ENCODE assay signal across 13 cellular contexts in genomic region chr5:10789021-10789420, GRCh38. TPM values are rescaled to one million over a fixed set of nuclear protein-coding genes. Genes with fewer than 3 reads are reported as not detected.
DNase-seq lines count a peak whose midpoint lies in the region; TF ChIP-seq lines count a peak whose summit lies in the region.
"Had no signal": no experiment of that assay in that cellular context is flagged by ENCODE, and none has a peak within 500 bp of the region (broad histone marks: within the 10 kb centered on the region; RNA-seq: fewer than 3 reads in every experiment).

No MANE protein-coding gene starts in this region.

- H3K36me3 ChIP-seq in Peyer's patch = no peaks in the 10 kb centered on the region
- H3K36me3 ChIP-seq: pancreas had no signal

- H3K4me3 ChIP-seq in Peyer's patch = no peak overlapping the region
- H3K4me3 ChIP-seq in fibroblast of pulmonary artery (replicated peaks; ENCODE audit: low read depth, low read length) = no peak overlapping the region
- H3K4me3 ChIP-seq: pancreas had no signal

- H3K4me1 ChIP-seq in Peyer's patch = no peaks in the 10 kb centered on the region
- H3K4me1 ChIP-seq: pancreas had no signal

- no peak for TF ChIP-seq POLR2A in Peyer's patch (IDR thresholded peaks at IDR 0.05)

- DNase-seq in AG20443 (ENCODE audit: low spot score) = peak; percentile 83
- peak in 2 of 3 donors; percentile 20 to 57 for DNase-seq in Peyer's patch
- peak; percentile 87 for DNase-seq in fibroblast of pulmonary artery (ENCODE audit: low read depth)
- DNase-seq in pons (ENCODE audit: low spot score) = peak; percentile 14
- DNase-seq in NCI-H524 treated with DMSO at 0.1 percent for 48 hours (lab: John Stamatoyannopoulos, UW) = no peak
- no peak for DNase-seq in stimulated activated CD4-positive, alpha-beta T cell treated with anti-CD3 and anti-CD28 coated beads, Interleukin-12 subunit alpha, Interleukin-12 subunit beta, amount 100 ng/mL, for 4 hours
- DNase-seq in stimulated activated CD4-positive, alpha-beta T cell treated with anti-CD3 and anti-CD28 coated beads, Interleukin-4, amount 100 ng/mL, for 4 hours = no peak
- DNase-seq in HK-2 (ENCODE audit: unreplicated experiment) = no peak
- DNase-seq: activated CD8-positive, alpha-beta memory T cell treated with anti-CD3 and anti-CD28 coated beads, Interleukin-2, amount 10 ng/mL, durations not matched to agents 7 days and 5 days; C1 segment of cervical spinal cord; islet precursor cell; NCI-H1048; pancreas had no signal

- TF ChIP-seq CTCF in Peyer's patch (IDR thresholded peaks at IDR 0.05) = no peak
- no peak for TF ChIP-seq CTCF in fibroblast of pulmonary artery (IDR thresholded peaks at IDR 0.05; ENCODE audit: low read length, missing control alignments)

- H3K27ac ChIP-seq in Peyer's patch = peak overlapping the region in 2 of 4 donors; percentile 16 to 25
- H3K27ac ChIP-seq: pancreas had no signal

- no peaks in the 10 kb centered on the region for H3K27me3 ChIP-seq in Peyer's patch
- H3K27me3 ChIP-seq: pancreas had no signal

- no peaks in the 10 kb centered on the region for H3K9me3 ChIP-seq in Peyer's patch
- H3K9me3 ChIP-seq: pancreas had no signal

RNA-seq across cellular contexts. Expression of gene DAP, which starts 28.0 kb away (rescaled TPM):
- total RNA-seq in Peyer's patch = 100 to 1,000 TPM in 2 of 4 donors, 10 to 100 TPM in 2; 52.0 to 138 (median 111) TPM

Comparison
In these comparisons a context has a peak if more than half of its experiments do, and no peak if none do; other contexts are left out.
1. DNase-seq: peak in AG20443 (single experiment), Peyer's patch (2 of 3), fibroblast of pulmonary artery (single experiment) and pons (single experiment); none in NCI-H524 treated with DMSO at 0.1 percent for 48 hours (single experiment), stimulated activated CD4-positive, alpha-beta T cell treated with anti-CD3 and anti-CD28 coated beads, Interleukin-12 subunit alpha, Interleukin-12 subunit beta, amount 100 ng/mL, for 4 hours (single experiment), stimulated activated CD4-positive, alpha-beta T cell treated with anti-CD3 and anti-CD28 coated beads, Interleukin-4, amount 100 ng/mL, for 4 hours (0 of 2) and HK-2 (single experiment).